ENCODE assay signal across 21 cellular contexts in the genomic region with DNA sequence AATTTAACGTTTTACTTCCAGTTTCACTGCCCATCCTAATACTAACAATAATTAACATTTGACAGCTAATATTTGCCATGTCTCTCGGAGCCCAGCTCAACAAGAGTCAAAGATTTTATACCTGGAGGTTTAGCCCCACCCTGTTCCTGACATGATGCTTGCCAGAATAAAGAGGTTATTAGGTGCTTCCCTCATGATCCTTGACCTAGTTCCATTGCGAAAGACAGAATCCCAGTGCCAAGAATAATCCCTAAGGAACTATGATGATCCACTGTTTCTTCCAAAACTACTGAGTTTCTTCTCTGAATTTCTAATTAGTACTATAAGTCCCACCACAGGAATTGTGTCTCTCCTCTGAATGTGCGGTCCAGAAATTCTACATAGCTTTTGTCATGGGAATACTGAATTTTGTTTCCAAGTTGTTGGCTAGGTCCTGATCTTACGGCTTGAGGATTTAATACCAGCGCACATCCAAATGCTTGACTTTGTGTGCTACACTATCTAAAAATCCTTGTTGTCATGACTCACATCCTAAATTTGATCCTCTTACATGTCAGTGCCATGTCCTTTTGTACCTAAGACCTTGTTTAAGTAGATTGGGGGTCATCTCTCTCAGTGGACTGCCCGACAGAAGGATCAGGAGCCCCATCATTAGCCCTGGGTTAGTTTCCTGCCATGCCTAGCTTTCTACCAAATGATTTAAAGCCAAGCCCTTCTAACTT. TPM values are rescaled to one million over a fixed set of nuclear protein-coding genes. Genes with fewer than 3 reads are reported as not detected.
DNase-seq lines count a peak whose midpoint lies in the region; ATAC-seq and TF ChIP-seq lines count a peak whose summit lies in the region.
"Had no signal": no experiment of that assay in that cellular context is flagged by ENCODE, and none has a peak within 500 bp of the region (broad histone marks: within the 10 kb centered on the region; RNA-seq: fewer than 3 reads in every experiment).

No MANE protein-coding gene starts in this region.

- DNase-seq in NCI-H146 (lab: John Stamatoyannopoulos, UW) = peak; percentile 15
- DNase-seq in NCI-H146 treated with DMSO at 0.1 percent for 48 hours (lab: John Stamatoyannopoulos, UW; ENCODE audit: unreplicated experiment) = no peak
- no peak for DNase-seq in endothelial cell (ENCODE audit: low spot score)
- DNase-seq in suprapubic skin (ENCODE audit: low spot score in 2 of 2) = no peak
- DNase-seq in KBM-7 = no peak
- no peak for DNase-seq in foreskin keratinocyte
- DNase-seq: activated CD4-positive, alpha-beta T cell treated with anti-CD3 and anti-CD28 coated beads, Interleukin-2, amount 50 U/mL, for 4 hours; amygdala; effector CD8-positive, alpha-beta T cell; GOT3; immature natural killer cell; NCI-H1092 treated with DMSO at 0.1 percent for 48 hours; NCI-H524; SHP77 treated with DMSO at 0.1 percent for 48 hours; trophoblast cell had no signal

- H3K4me3 ChIP-seq in neutrophil (ENCODE audit: low read depth in 1 of 2, low read length in 1 of 2) (no peak overlapping the region), suprapubic skin (no peak overlapping the region)
- H3K4me3 ChIP-seq: BLaER1 had no signal

- peak overlapping the region; percentile 10 for H3K4me3 Mint-ChIP-seq in endothelial cell (ENCODE audit: unreplicated experiment)
- H3K4me3 Mint-ChIP-seq: immature natural killer cell; stimulated activated memory B cell treated with anti-CD40 and anti-IgM and Interleukin-4, amounts not matched to agents 10 μg/mL and 1 μg/mL and 100 μg/mL, for 72 hours had no signal

- H3K9me3 ChIP-seq in neutrophil (no peaks in the 10 kb centered on the region), suprapubic skin (no peaks in the 10 kb centered on the region)
- H3K9me3 ChIP-seq: BLaER1 had no signal

- no peak for TF ChIP-seq POLR2A in suprapubic skin (IDR thresholded peaks at IDR 0.05)

- no peak for TF ChIP-seq EP300 in suprapubic skin (IDR thresholded peaks at IDR 0.05)

- in situ Hi-C loops in KBM-7 (cut with MboI; ENCODE audit: low pct_unique_long_range_greater_than_20kb, low sequenced_read_pairs) = no loop called here

- no peaks in the 10 kb centered on the region for H3K9me3 Mint-ChIP-seq in endothelial cell (ENCODE audit: unreplicated experiment)
- H3K9me3 Mint-ChIP-seq: immature natural killer cell; stimulated activated memory B cell treated with anti-CD40 and anti-IgM and Interleukin-4, amounts not matched to agents 10 μg/mL and 1 μg/mL and 100 μg/mL, for 72 hours had no signal

- H3K27me3 Mint-ChIP-seq in endothelial cell (ENCODE audit: unreplicated experiment) = no peaks in the 10 kb centered on the region
- H3K27me3 Mint-ChIP-seq: stimulated activated memory B cell treated with anti-CD40 and anti-IgM and Interleukin-4, amounts not matched to agents 10 μg/mL and 1 μg/mL and 100 μg/mL, for 72 hours had no signal

- peak overlapping the region; percentile 49 for H3K27ac ChIP-seq in neutrophil
- H3K27ac ChIP-seq in suprapubic skin = peak overlapping the region; percentile 38
- H3K27ac ChIP-seq in foreskin keratinocyte = no peak overlapping the region
- H3K27ac ChIP-seq: 22Rv1, BLaER1, VCaP had no signal

- H3K36me3 ChIP-seq in neutrophil = peaks cover 71% of the 10 kb centered on the region
- peaks cover 2% of the 10 kb centered on the region for H3K36me3 ChIP-seq in suprapubic skin
- H3K36me3 ChIP-seq: BLaER1 had no signal

- H3K4me1 ChIP-seq in neutrophil (ENCODE audit: control insufficient read depth in 1 of 2, insufficient read depth in 1 of 2, low read depth in 1 of 2, low read length in 1 of 2) (peaks cover 0 to 21% of the 10 kb centered on the region in 2 experiments), suprapubic skin (peaks cover 16% of the 10 kb centered on the region), foreskin keratinocyte (no peaks in the 10 kb centered on the region)

- no peak for TF ChIP-seq CTCF in endothelial cell (IDR thresholded peaks at IDR 0.05; ENCODE audit: unreplicated experiment)
- no peak for TF ChIP-seq CTCF in neutrophil (IDR thresholded peaks at IDR 0.05)
- no peak for TF ChIP-seq CTCF in suprapubic skin (IDR thresholded peaks at IDR 0.05)
- no peak for TF ChIP-seq CTCF in foreskin keratinocyte (conservative IDR thresholded peaks at IDR 0.05)

- H3K27ac Mint-ChIP-seq in endothelial cell (ENCODE audit: unreplicated experiment) = peak overlapping the region; percentile 38
- H3K27ac Mint-ChIP-seq: immature natural killer cell; stimulated activated memory B cell treated with anti-CD40 and anti-IgM and Interleukin-4, amounts not matched to agents 10 μg/mL and 1 μg/mL and 100 μg/mL, for 72 hours had no signal

- H3K4me1 Mint-ChIP-seq in endothelial cell (ENCODE audit: unreplicated experiment) = peaks cover 24% of the 10 kb centered on the region

- no peak for ATAC-seq in GM21619 (IDR thresholded peaks at IDR 0.05; ENCODE audit: unreplicated experiment)
- no peak for ATAC-seq in foreskin keratinocyte
- ATAC-seq: stimulated activated memory B cell treated with anti-CD40 and anti-IgM and Interleukin-4, amounts not matched to agents 10 μg/mL and 1 μg/mL and 100 μg/mL, for 72 hours had no signal

- WGBS in suprapubic skin = 55% methylated on average over 7 of the region's 7 CpGs

- H3K27me3 ChIP-seq in neutrophil (no peaks in the 10 kb centered on the region), suprapubic skin (no peaks in the 10 kb centered on the region), foreskin keratinocyte (no peaks in the 10 kb centered on the region)
- H3K27me3 ChIP-seq: BLaER1 had no signal

- peaks cover 42% of the 10 kb centered on the region for H3K36me3 Mint-ChIP-seq in endothelial cell (ENCODE audit: low read depth, unreplicated experiment)

RNA-seq across cellular contexts. Expression of gene ANTXR2, which starts 23.1 kb away (rescaled TPM):
- 176 TPM for total RNA-seq in endothelial cell (ENCODE audit: unreplicated experiment)
- total RNA-seq in suprapubic skin = 10 to 100 TPM in 3 of 4 donors, 1 to 10 TPM in 1; 9.8 to 22.2 (median 12.8) TPM
- 161 and 169 TPM in 2 replicates for total RNA-seq in foreskin keratinocyte
- polyA plus RNA-seq in foreskin keratinocyte = 60.6 and 70.3 TPM in 2 replicates
